Comparison of ENCODE assay signal across 1 cellular context in the genomic region with DNA sequence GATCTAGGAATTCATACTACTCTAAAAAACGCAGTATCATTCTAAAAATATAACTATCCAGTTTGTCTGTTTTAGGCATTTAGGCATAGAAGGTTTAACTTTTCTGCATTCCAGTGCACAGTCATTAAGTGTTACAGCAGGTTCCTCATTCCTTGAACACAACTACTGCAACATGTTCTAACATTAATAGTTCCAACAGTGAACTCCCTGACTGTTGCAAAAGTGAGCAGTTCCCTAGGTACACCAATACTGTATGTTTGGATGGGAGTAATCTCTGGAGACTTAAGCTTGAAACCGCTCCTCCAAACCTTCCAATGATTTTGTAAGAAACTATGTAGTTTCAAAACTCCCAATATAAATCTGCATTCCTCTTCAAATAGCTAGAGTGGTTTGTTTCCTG.
TF ChIP-seq lines count a peak whose summit lies in the region.

No MANE protein-coding gene starts in this region.

TF ChIP-seq in SK-N-SH, 30 proteins besides CTCF, POLR2A, EP300 and RAD21 (continued from another document):
- TF ChIP-seq, protein P1, sequence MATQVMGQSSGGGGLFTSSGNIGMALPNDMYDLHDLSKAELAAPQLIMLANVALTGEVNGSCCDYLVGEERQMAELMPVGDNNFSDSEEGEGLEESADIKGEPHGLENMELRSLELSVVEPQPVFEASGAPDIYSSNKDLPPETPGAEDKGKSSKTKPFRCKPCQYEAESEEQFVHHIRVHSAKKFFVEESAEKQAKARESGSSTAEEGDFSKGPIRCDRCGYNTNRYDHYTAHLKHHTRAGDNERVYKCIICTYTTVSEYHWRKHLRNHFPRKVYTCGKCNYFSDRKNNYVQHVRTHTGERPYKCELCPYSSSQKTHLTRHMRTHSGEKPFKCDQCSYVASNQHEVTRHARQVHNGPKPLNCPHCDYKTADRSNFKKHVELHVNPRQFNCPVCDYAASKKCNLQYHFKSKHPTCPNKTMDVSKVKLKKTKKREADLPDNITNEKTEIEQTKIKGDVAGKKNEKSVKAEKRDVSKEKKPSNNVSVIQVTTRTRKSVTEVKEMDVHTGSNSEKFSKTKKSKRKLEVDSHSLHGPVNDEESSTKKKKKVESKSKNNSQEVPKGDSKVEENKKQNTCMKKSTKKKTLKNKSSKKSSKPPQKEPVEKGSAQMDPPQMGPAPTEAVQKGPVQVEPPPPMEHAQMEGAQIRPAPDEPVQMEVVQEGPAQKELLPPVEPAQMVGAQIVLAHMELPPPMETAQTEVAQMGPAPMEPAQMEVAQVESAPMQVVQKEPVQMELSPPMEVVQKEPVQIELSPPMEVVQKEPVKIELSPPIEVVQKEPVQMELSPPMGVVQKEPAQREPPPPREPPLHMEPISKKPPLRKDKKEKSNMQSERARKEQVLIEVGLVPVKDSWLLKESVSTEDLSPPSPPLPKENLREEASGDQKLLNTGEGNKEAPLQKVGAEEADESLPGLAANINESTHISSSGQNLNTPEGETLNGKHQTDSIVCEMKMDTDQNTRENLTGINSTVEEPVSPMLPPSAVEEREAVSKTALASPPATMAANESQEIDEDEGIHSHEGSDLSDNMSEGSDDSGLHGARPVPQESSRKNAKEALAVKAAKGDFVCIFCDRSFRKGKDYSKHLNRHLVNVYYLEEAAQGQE (IDR thresholded peaks at IDR 0.05; ENCODE audit: low read depth, low read length): no peak
- TF ChIP-seq JUND (IDR thresholded peaks at IDR 0.05) (no peak), MEF2A (IDR thresholded peaks at IDR 0.05; ENCODE audit: borderline replicate concordance, low read depth) (no peak), TEAD4 (IDR thresholded peaks at IDR 0.05; ENCODE audit: borderline replicate concordance, insufficient read depth) (no peak), MXI1 (IDR thresholded peaks at IDR 0.05; ENCODE audit: low read depth, low read length) (no peak), SMC3 (IDR thresholded peaks at IDR 0.05; ENCODE audit: low read depth, low read length) (no peak), RCOR1 (IDR thresholded peaks at IDR 0.05; ENCODE audit: low read length) (no peak), ELF1 (IDR thresholded peaks at IDR 0.05) (no peak), TAF1 (IDR thresholded peaks at IDR 0.05; ENCODE audit: borderline replicate concordance, low read depth, low read length) (no peak), CHD2 (IDR thresholded peaks at IDR 0.05; ENCODE audit: low read length, partially characterized antibody) (no peak), POLR2AphosphoS5 (IDR thresholded peaks at IDR 0.05; ENCODE audit: low read depth, low read length) (no peak)
- TF ChIP-seq, protein P2, sequence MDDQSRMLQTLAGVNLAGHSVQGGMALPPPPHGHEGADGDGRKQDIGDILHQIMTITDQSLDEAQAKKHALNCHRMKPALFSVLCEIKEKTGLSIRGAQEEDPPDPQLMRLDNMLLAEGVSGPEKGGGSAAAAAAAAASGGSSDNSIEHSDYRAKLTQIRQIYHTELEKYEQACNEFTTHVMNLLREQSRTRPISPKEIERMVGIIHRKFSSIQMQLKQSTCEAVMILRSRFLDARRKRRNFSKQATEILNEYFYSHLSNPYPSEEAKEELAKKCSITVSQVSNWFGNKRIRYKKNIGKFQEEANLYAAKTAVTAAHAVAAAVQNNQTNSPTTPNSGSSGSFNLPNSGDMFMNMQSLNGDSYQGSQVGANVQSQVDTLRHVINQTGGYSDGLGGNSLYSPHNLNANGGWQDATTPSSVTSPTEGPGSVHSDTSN (IDR thresholded peaks at IDR 0.05): no peak
- TF ChIP-seq, protein P3, sequence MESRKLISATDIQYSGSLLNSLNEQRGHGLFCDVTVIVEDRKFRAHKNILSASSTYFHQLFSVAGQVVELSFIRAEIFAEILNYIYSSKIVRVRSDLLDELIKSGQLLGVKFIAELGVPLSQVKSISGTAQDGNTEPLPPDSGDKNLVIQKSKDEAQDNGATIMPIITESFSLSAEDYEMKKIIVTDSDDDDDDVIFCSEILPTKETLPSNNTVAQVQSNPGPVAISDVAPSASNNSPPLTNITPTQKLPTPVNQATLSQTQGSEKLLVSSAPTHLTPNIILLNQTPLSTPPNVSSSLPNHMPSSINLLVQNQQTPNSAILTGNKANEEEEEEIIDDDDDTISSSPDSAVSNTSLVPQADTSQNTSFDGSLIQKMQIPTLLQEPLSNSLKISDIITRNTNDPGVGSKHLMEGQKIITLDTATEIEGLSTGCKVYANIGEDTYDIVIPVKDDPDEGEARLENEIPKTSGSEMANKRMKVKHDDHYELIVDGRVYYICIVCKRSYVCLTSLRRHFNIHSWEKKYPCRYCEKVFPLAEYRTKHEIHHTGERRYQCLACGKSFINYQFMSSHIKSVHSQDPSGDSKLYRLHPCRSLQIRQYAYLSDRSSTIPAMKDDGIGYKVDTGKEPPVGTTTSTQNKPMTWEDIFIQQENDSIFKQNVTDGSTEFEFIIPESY (IDR thresholded peaks at IDR 0.05; ENCODE audit: borderline replicate concordance, low read depth): no peak
- TF ChIP-seq, protein P4, sequence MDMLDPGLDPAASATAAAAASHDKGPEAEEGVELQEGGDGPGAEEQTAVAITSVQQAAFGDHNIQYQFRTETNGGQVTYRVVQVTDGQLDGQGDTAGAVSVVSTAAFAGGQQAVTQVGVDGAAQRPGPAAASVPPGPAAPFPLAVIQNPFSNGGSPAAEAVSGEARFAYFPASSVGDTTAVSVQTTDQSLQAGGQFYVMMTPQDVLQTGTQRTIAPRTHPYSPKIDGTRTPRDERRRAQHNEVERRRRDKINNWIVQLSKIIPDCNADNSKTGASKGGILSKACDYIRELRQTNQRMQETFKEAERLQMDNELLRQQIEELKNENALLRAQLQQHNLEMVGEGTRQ (IDR thresholded peaks at IDR 0.05; ENCODE audit: borderline replicate concordance, low read depth, low read length): no peak
